In the genomic region with DNA sequence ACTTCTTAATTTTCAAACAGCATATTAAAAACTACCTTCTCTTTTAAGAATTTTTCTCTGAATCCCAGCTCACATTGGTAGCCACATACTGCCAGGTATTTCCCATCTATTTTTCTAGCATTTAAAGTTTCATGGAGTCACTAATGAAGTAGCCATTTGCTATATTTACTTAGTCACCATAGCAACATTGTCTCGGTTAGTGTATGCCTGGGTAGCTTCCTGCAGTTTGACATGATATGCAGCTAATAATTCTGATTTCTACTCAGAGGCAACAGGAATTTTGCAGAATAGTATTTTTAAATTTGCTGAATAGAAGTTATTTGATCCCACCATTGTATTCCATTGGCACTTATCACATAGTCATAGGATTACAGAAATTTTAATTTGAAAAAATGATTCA, we compare ENCODE assay signal across 12 cellular contexts. TPM values are rescaled to one million over a fixed set of nuclear protein-coding genes. Genes with fewer than 3 reads are reported as not detected.
DNase-seq lines count a peak whose midpoint lies in the region; ATAC-seq and TF ChIP-seq lines count a peak whose summit lies in the region.
"Had no signal": no experiment of that assay in that cellular context is flagged by ENCODE, and none has a peak within 500 bp of the region (broad histone marks: within the 10 kb centered on the region; RNA-seq: fewer than 3 reads in every experiment).

No MANE protein-coding gene starts in this region.

- H3K27me3 ChIP-seq in effector memory CD4-positive, alpha-beta T cell (replicated peaks; ENCODE audit: control insufficient read depth, insufficient read depth, low read length, poor library complexity, severe bottlenecking), result no peaks in the 10 kb centered on the region

- no peaks in the 10 kb centered on the region for H3K9me3 ChIP-seq in mesodermal cell (ENCODE audit: control insufficient read depth, low read length)
- H3K9me3 ChIP-seq in effector memory CD4-positive, alpha-beta T cell (ENCODE audit: control insufficient read depth, low read length), result no peaks in the 10 kb centered on the region

- H3K4me3 Mint-ChIP-seq in activated naive CD8-positive, alpha-beta T cell treated with anti-CD3 and anti-CD28 coated beads, Interleukin-2, amount 50 U/mL, for 24 hours, result no peak overlapping the region
- H3K4me3 Mint-ChIP-seq: neural crest cell; T-helper 2 cell treated with Interferon-gamma antibody and Interleukin-4, amounts not matched to agents 5 μg/mL and 100 μg/mL, for 36 hours had no signal

- no peaks in the 10 kb centered on the region for H3K36me3 ChIP-seq in mesodermal cell (ENCODE audit: control insufficient read depth, insufficient read depth, low read length)
- H3K36me3 ChIP-seq in effector memory CD4-positive, alpha-beta T cell (ENCODE audit: control insufficient read depth, insufficient read depth, low read length), result no peaks in the 10 kb centered on the region

- no peak overlapping the region for H3K27ac Mint-ChIP-seq in activated naive CD8-positive, alpha-beta T cell treated with anti-CD3 and anti-CD28 coated beads, Interleukin-2, amount 50 U/mL, for 24 hours
- H3K27ac Mint-ChIP-seq: activated naive CD4-positive, alpha-beta T cell treated with anti-CD3 and anti-CD28 coated beads, Interleukin-2, amount 50 U/mL, for 72 hours; T-helper 2 cell treated with Interferon-gamma antibody and Interleukin-4, amounts not matched to agents 5 μg/mL and 100 μg/mL, for 36 hours had no signal

- H3K4me3 ChIP-seq in mesodermal cell (ENCODE audit: extremely low read depth, insufficient read depth, low read length, poor library complexity, severe bottlenecking), result no peak overlapping the region
- no peak overlapping the region for H3K4me3 ChIP-seq in effector memory CD4-positive, alpha-beta T cell (ENCODE audit: insufficient read depth, low read depth, low read length, poor library complexity, severe bottlenecking)

- H3K4me1 ChIP-seq in mesodermal cell (ENCODE audit: control insufficient read depth, insufficient read depth, low read length, poor library complexity, severe bottlenecking), result no peaks in the 10 kb centered on the region
- no peaks in the 10 kb centered on the region for H3K4me1 ChIP-seq in effector memory CD4-positive, alpha-beta T cell (ENCODE audit: control insufficient read depth, insufficient read depth, low read length, poor library complexity, severe bottlenecking)

- no peaks in the 10 kb centered on the region for H3K9me3 Mint-ChIP-seq in activated naive CD8-positive, alpha-beta T cell treated with anti-CD3 and anti-CD28 coated beads, Interleukin-2, amount 50 U/mL, for 24 hours
- H3K9me3 Mint-ChIP-seq: activated naive CD4-positive, alpha-beta T cell treated with anti-CD3 and anti-CD28 coated beads, Interleukin-2, amount 50 U/mL, for 72 hours; neural crest cell; T-helper 2 cell treated with Interferon-gamma antibody and Interleukin-4, amounts not matched to agents 5 μg/mL and 100 μg/mL, for 36 hours had no signal

- H3K27me3 Mint-ChIP-seq in activated naive CD8-positive, alpha-beta T cell treated with anti-CD3 and anti-CD28 coated beads, Interleukin-2, amount 50 U/mL, for 24 hours, result no peaks in the 10 kb centered on the region

- H3K27ac ChIP-seq in mesodermal cell (ENCODE audit: low read depth, low read length, severe bottlenecking), result peak overlapping the region; percentile 55
- H3K27ac ChIP-seq in effector memory CD4-positive, alpha-beta T cell (ENCODE audit: insufficient read depth, low read length, poor library complexity, severe bottlenecking), result no peak overlapping the region

- DNase-seq in GM10266 (ENCODE audit: extremely low spot score), result peak; percentile 21
- DNase-seq in NCI-H146 treated with DMSO at 0.1 percent for 48 hours (lab: John Stamatoyannopoulos, UW; ENCODE audit: unreplicated experiment), result peak; percentile 63
- peak; percentile 52 for DNase-seq in dermis blood vessel endothelial cell
- no peak for DNase-seq in pons (ENCODE audit: low spot score)
- no peak for DNase-seq in activated naive CD8-positive, alpha-beta T cell treated with anti-CD3 and anti-CD28 coated beads, Interleukin-2, amount 50 U/mL, for 24 hours
- no peak for DNase-seq in effector memory CD4-positive, alpha-beta T cell
- DNase-seq: NCI-H1048 had no signal

- WGBS in mesodermal cell (ENCODE audit: insufficient coverage in 2 of 2), 2 experiments, result no CpG with 5 or more reads among the region's 1 CpG

- peaks cover 14% of the 10 kb centered on the region for H3K4me1 Mint-ChIP-seq in activated naive CD8-positive, alpha-beta T cell treated with anti-CD3 and anti-CD28 coated beads, Interleukin-2, amount 50 U/mL, for 24 hours
- H3K4me1 Mint-ChIP-seq: neural crest cell had no signal

- no peak for TF ChIP-seq CTCF in GM10266 (IDR thresholded peaks at IDR 0.05; ENCODE audit: control insufficient read depth, insufficient read depth, low read depth, missing control alignments)

- ATAC-seq in activated naive CD8-positive, alpha-beta T cell treated with anti-CD3 and anti-CD28 coated beads, Interleukin-2, amount 50 U/mL, for 24 hours, result no peak
- no peak for ATAC-seq in HG03280 (IDR thresholded peaks at IDR 0.05; ENCODE audit: unreplicated experiment)
- ATAC-seq: activated naive CD4-positive, alpha-beta T cell treated with anti-CD3 and anti-CD28 coated beads, Interleukin-2, amount 50 U/mL, for 72 hours had no signal

- peaks cover 10% of the 10 kb centered on the region for H3K36me3 Mint-ChIP-seq in activated naive CD8-positive, alpha-beta T cell treated with anti-CD3 and anti-CD28 coated beads, Interleukin-2, amount 50 U/mL, for 24 hours (ENCODE audit: low read depth)
- H3K36me3 Mint-ChIP-seq: activated naive CD4-positive, alpha-beta T cell treated with anti-CD3 and anti-CD28 coated beads, Interleukin-2, amount 50 U/mL, for 72 hours had no signal

RNA-seq across cellular contexts. Expression of gene KCTD4, which starts 30.9 kb away (rescaled TPM):
- total RNA-seq in dermis blood vessel endothelial cell, result not detected in 2 replicates
- polyA plus RNA-seq in mesodermal cell (2013, experiment 1 of 2), result not detected
- polyA plus RNA-seq in mesodermal cell (2013, experiment 2 of 2), result not detected
- total RNA-seq: activated naive CD4-positive, alpha-beta T cell treated with anti-CD3 and anti-CD28 coated beads, Interleukin-2, amount 50 U/mL, for 72 hours; neural crest cell had no signal

Comparison
In these comparisons a context has a peak if more than half of its experiments do, and no peak if none do; other contexts are left out.
1. DNase-seq: peak in GM10266 (single experiment), NCI-H146 treated with DMSO at 0.1 percent for 48 hours (single experiment) and dermis blood vessel endothelial cell (single experiment); none in pons (single experiment), activated naive CD8-positive, alpha-beta T cell treated with anti-CD3 and anti-CD28 coated beads, Interleukin-2, amount 50 U/mL, for 24 hours (single experiment) and effector memory CD4-positive, alpha-beta T cell (0 of 3).